ENCODE assay signal across 11 cellular contexts in genomic region chr2:150681120-150681796, GRCh38.
DNase-seq lines count a peak whose midpoint lies in the region; ATAC-seq and TF ChIP-seq lines count a peak whose summit lies in the region.
"Had no signal": no experiment of that assay in that cellular context is flagged by ENCODE, and none has a peak within 500 bp of the region (broad histone marks: within the 10 kb centered on the region; RNA-seq: fewer than 3 reads in every experiment).

No MANE protein-coding gene starts in this region.

- peak overlapping the region; percentile 85 for H3K27ac ChIP-seq in osteoblast (ENCODE audit: low read depth, low read length)

- no peak for TF ChIP-seq CTCF in osteoblast (IDR thresholded peaks at IDR 0.05; ENCODE audit: extremely low read depth, low read depth, low read length)
- no peak for TF ChIP-seq CTCF in mesothelial cell of epicardium (IDR thresholded peaks at IDR 0.05; ENCODE audit: unreplicated experiment)

- peak overlapping the region; percentile 12 for H2AFZ ChIP-seq in osteoblast (ENCODE audit: low read length)

- H3K9me3 Mint-ChIP-seq in mesothelial cell of epicardium = peaks cover 10% of the 10 kb centered on the region

- H3K9me3 ChIP-seq in osteoblast (ENCODE audit: low read depth, low read length) = no peaks in the 10 kb centered on the region

- H3K27me3 Mint-ChIP-seq in mesothelial cell of epicardium (ENCODE audit: low read depth) = no peaks in the 10 kb centered on the region

- H3K4me3 Mint-ChIP-seq in mesothelial cell of epicardium = no peak overlapping the region
- H3K4me3 Mint-ChIP-seq: neural crest cell had no signal

- H3K27me3 ChIP-seq in osteoblast (ENCODE audit: insufficient read depth, low read length) = no peaks in the 10 kb centered on the region

- no peaks in the 10 kb centered on the region for H3K36me3 ChIP-seq in osteoblast (ENCODE audit: insufficient read depth, low read length)

- no peak overlapping the region for H3K27ac Mint-ChIP-seq in mesothelial cell of epicardium

- DNase-seq in GF-D8 (lab: John Stamatoyannopoulos, UW) (peak; percentile 48), NOMO-1 treated with DMSO at 0.1 percent for 48 hours (lab: John Stamatoyannopoulos, UW; ENCODE audit: unreplicated experiment) (peak; percentile 52), dedifferentiated amniotic fluid mesenchymal stem cell (ENCODE audit: extremely low spot score) (peak; percentile 79), osteoblast (ENCODE audit: insufficient read length, low spot score, missing footprints) (no peak), mesothelial cell of epicardium (ENCODE audit: low spot score in 2 of 2, unreplicated experiment in 2 of 2) (no peak), COLO668 (lab: John Stamatoyannopoulos, UW; ENCODE audit: unreplicated experiment) (no peak)
- DNase-seq: activated CD4-positive, alpha-beta T cell treated with anti-CD3 and anti-CD28 coated beads for 48 hours; hypothalamus had no signal

- no peaks in the 10 kb centered on the region for H3K79me2 ChIP-seq in osteoblast (ENCODE audit: insufficient read depth, low read length)

- H4K20me1 ChIP-seq in osteoblast (ENCODE audit: insufficient read depth, low read length) = no peaks in the 10 kb centered on the region

- H3K36me3 Mint-ChIP-seq in mesothelial cell of epicardium = no peaks in the 10 kb centered on the region

- ATAC-seq in HG03439 (IDR thresholded peaks at IDR 0.05; ENCODE audit: unreplicated experiment) = no peak
- ATAC-seq in GM21423 (IDR thresholded peaks at IDR 0.05; ENCODE audit: unreplicated experiment) = no peak

- no peak overlapping the region for H3K4me3 ChIP-seq in osteoblast (ENCODE audit: insufficient read depth, low read length)

- H3K4me2 ChIP-seq in osteoblast (ENCODE audit: insufficient read depth, low read length) = peak overlapping the region; percentile 37

- peaks cover 38% of the 10 kb centered on the region for H3K4me1 ChIP-seq in osteoblast (ENCODE audit: insufficient read depth, low read length)

- peaks cover 4% of the 10 kb centered on the region for H3K4me1 Mint-ChIP-seq in mesothelial cell of epicardium

Comparison
In these comparisons a context has a peak if more than half of its experiments do, and no peak if none do; other contexts are left out.
1. DNase-seq: peak in GF-D8 (single experiment), NOMO-1 treated with DMSO at 0.1 percent for 48 hours (single experiment) and dedifferentiated amniotic fluid mesenchymal stem cell (single experiment); none in osteoblast (single experiment), mesothelial cell of epicardium (0 of 2) and COLO668 (single experiment).